20 cellular contexts compared by ENCODE assay signal in the genomic region with DNA sequence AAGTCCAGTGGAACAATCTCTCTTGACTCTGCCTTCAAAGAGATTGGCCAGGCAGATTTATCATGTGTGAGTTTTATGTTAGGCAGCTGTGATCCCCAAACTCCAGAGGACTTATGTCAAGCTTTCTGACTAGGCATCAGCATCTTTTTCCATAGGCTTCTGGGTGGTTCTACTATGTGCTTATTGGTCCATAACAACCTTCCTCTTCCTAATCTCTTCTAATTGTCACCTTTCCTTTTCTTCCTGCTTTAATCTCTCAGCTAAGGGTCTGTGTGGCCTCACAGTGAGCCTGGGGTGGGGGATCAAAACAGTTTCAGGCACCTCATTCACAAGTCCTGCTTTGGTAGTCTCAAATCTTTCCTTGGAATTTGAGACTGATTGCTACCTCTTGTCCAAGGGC.
"Had no signal": no experiment of that assay in that cellular context is flagged by ENCODE, and none has a peak within 500 bp of the region (broad histone marks: within the 10 kb centered on the region; RNA-seq: fewer than 3 reads in every experiment).

No MANE protein-coding gene starts in this region.

- H3K27me3 ChIP-seq: dorsolateral prefrontal cortex, esophagus squamous epithelium, gastrocnemius medialis, heart right ventricle had no signal

- H3K4me1 ChIP-seq: esophagus squamous epithelium, gastrocnemius medialis, left lung, lower lobe of right lung had no signal

- H3K36me3 ChIP-seq: esophagus squamous epithelium, gastrocnemius medialis, heart right ventricle, left lung, lower lobe of right lung had no signal

- H3K27ac ChIP-seq: coronary artery, dorsolateral prefrontal cortex, epithelial cell of prostate, esophagus squamous epithelium, gastrocnemius medialis, heart right ventricle, left lung, lower lobe of right lung had no signal

- H3K9me3 ChIP-seq: esophagus squamous epithelium, gastrocnemius medialis, heart right ventricle, left lung, lower lobe of right lung had no signal

- DNase-seq: dermis blood vessel endothelial cell; dorsolateral prefrontal cortex; effector CD4-positive, alpha-beta T cell; effector memory CD4-positive, alpha-beta T cell; esophagus squamous epithelium; foreskin fibroblast; foreskin melanocyte; gastrocnemius medialis; glutamatergic neuron; head of caudate nucleus; heart right ventricle; hippocampal formation; left cardiac atrium; left lung; left ventricle myocardium superior; lower lobe of right lung; mesenchymal stem cell; midbrain had no signal

- H3K4me3 ChIP-seq: coronary artery, dorsolateral prefrontal cortex, esophagus squamous epithelium, gastrocnemius medialis, heart right ventricle, left lung, lower lobe of right lung had no signal
